In the genomic region with DNA sequence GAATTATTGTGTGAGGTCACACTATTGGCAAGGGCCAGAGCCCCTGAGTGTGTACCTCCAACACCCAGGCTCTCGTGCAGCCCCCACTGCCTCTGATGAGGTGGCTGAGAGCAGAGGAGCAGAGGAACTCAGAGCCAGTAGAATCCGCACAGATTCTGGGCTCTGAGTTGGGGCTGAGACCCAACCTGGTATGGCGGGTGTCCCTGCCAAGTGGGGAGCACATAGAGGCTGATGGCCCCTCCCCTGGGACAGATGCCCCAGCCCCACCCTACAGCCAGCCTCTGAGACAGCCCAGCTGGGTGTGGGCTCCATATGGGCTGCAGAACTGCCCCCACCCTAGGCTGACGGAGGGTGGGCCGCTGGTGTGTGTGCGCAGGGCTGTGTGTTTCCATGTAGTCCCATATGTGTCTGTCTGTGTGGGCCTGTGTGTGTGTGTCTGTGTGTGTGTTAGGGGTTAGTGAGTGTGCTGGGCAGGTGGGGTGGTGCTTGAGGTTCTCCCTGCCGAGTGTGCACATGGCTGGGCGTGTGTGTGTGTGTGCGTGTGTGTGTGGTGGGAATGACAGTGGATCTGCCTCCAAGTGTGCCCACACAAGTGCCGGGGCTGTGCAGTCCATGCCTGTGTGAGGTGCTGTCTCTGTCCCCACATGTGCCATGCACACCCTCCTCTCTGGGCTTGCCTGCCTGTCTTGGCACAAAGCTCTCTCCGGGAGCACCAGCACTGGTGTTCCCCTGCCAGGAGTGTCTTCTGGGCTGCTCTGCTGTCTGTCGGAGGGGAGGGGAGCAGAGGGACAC, we compare ENCODE assay signal across 13 cellular contexts.
DNase-seq lines count a peak whose midpoint lies in the region; ATAC-seq, FAIRE-seq and TF ChIP-seq lines count a peak whose summit lies in the region.
"Had no signal": no experiment of that assay in that cellular context is flagged by ENCODE, and none has a peak within 500 bp of the region (broad histone marks: within the 10 kb centered on the region; RNA-seq: fewer than 3 reads in every experiment).

No MANE protein-coding gene starts in this region.

- 0 out of 2 replicates have a peak overlapping the region, but pooled peaks have one; percentile 11 for H3K27ac ChIP-seq in WERI-Rb-1
- H3K27ac ChIP-seq in muscle layer of colon (ENCODE audit: low read depth, low read length): peak overlapping the region; percentile 31
- H3K27ac ChIP-seq: 22Rv1; BLaER1 treated with 17β-estradiol and CSF1 and Interleukin-3, amounts not matched to agents 10 nM and 100 nM had no signal

- H3K4me3 Mint-ChIP-seq in effector memory CD8-positive, alpha-beta T cell: no peak overlapping the region

- H3K4me3 ChIP-seq in WERI-Rb-1 (ENCODE audit: low read depth, low read length): no peak overlapping the region
- H3K4me3 ChIP-seq in muscle layer of colon (ENCODE audit: low read depth in 1 of 2, low read length in 2 of 2): no peak overlapping the region
- H3K4me3 ChIP-seq: BLaER1 treated with 17β-estradiol and CSF1 and Interleukin-3, amounts not matched to agents 10 nM and 100 nM had no signal

- ATAC-seq in effector memory CD8-positive, alpha-beta T cell (replicated peaks): no peak
- no peak for ATAC-seq in HG02610 (IDR thresholded peaks at IDR 0.05; ENCODE audit: unreplicated experiment)
- ATAC-seq in HG02678 (IDR thresholded peaks at IDR 0.05; ENCODE audit: unreplicated experiment): no peak

- DNase-seq in DMS79 (lab: John Stamatoyannopoulos, UW) (peak; percentile 20), DMS79 treated with DMSO at 0.1 percent for 48 hours (lab: John Stamatoyannopoulos, UW) (no peak), HTR-8/SVneo (ENCODE audit: insufficient read length, low spot score) (no peak), WERI-Rb-1 (no peak)
- DNase-seq in effector memory CD8-positive, alpha-beta T cell: no peak
- DNase-seq: H9, NCI-H146, NCI-H2107 had no signal

- no peak for TF ChIP-seq CTCF in WERI-Rb-1 (IDR thresholded peaks at IDR 0.05; ENCODE audit: low read depth, low read length)

- H3K4me1 ChIP-seq in muscle layer of colon (ENCODE audit: insufficient read depth, low read length): peaks cover 56% of the 10 kb centered on the region

- H3K36me3 Mint-ChIP-seq in effector memory CD8-positive, alpha-beta T cell (ENCODE audit: insufficient read depth): peaks cover 6% of the 10 kb centered on the region

- no peaks in the 10 kb centered on the region for H3K27me3 ChIP-seq in WERI-Rb-1 (ENCODE audit: insufficient read depth, low read depth, severe bottlenecking)
- no peaks in the 10 kb centered on the region for H3K27me3 ChIP-seq in muscle layer of colon (ENCODE audit: control insufficient read depth in 1 of 2, insufficient read depth in 2 of 2, low read length in 2 of 2)

- H3K36me3 ChIP-seq in WERI-Rb-1 (peaks cover 21% of the 10 kb centered on the region), muscle layer of colon (ENCODE audit: insufficient read depth, low read length) (no peaks in the 10 kb centered on the region)
- H3K36me3 ChIP-seq: BLaER1 treated with 17β-estradiol and CSF1 and Interleukin-3, amounts not matched to agents 10 nM and 100 nM had no signal

- no peak overlapping the region for H3K27ac Mint-ChIP-seq in effector memory CD8-positive, alpha-beta T cell
- H3K27ac Mint-ChIP-seq: H9 had no signal

- peaks cover 32 to 65% of the 10 kb centered on the region in 2 donors for H3K27me3 Mint-ChIP-seq in effector memory CD8-positive, alpha-beta T cell

- FAIRE-seq in HTR-8/SVneo (lab: Jason Lieb, UNC): peak; percentile 23

- peaks cover 0 to 6% of the 10 kb centered on the region in 2 donors for H3K4me1 Mint-ChIP-seq in effector memory CD8-positive, alpha-beta T cell (ENCODE audit: low read depth in 2 of 2)

- no peak overlapping the region for H3K9ac ChIP-seq in muscle layer of colon (ENCODE audit: low read length)
- H3K9ac ChIP-seq: BLaER1 treated with 17β-estradiol and CSF1 and Interleukin-3, amounts not matched to agents 10 nM and 100 nM had no signal

- H3K9me3 ChIP-seq in WERI-Rb-1 (ENCODE audit: severe bottlenecking) (no peaks in the 10 kb centered on the region), muscle layer of colon (ENCODE audit: low read length) (no peaks in the 10 kb centered on the region)
- H3K9me3 ChIP-seq: BLaER1 treated with 17β-estradiol and CSF1 and Interleukin-3, amounts not matched to agents 10 nM and 100 nM had no signal

- no peaks in the 10 kb centered on the region for H3K9me3 Mint-ChIP-seq in effector memory CD8-positive, alpha-beta T cell
- H3K9me3 Mint-ChIP-seq: H9 had no signal
